In genomic region chr21:41786521-41786987, GRCh38 we compare ENCODE assay signal across 15 cellular contexts. TPM values are rescaled to one million over a fixed set of nuclear protein-coding genes. Genes with fewer than 3 reads are reported as not detected.
A peak's percentile ranks its signal among the peaks of the same experiment; 100 is the strongest.
DNase-seq lines count a peak whose midpoint lies in the region; ATAC-seq and TF ChIP-seq lines count a peak whose summit lies in the region.
"Had no signal": no experiment of that assay in that cellular context is flagged by ENCODE, and none has a peak within 500 bp of the region (broad histone marks: within the 10 kb centered on the region; RNA-seq: fewer than 3 reads in every experiment).

No MANE protein-coding gene starts in this region.

- no peaks in the 10 kb centered on the region for H3K36me3 ChIP-seq in mucosa of descending colon (ENCODE audit: low read depth)

- H3K9me3 ChIP-seq in mucosa of descending colon: no peaks in the 10 kb centered on the region

- H3K27ac Mint-ChIP-seq in natural killer cell: no peak overlapping the region
- no peak overlapping the region for H3K27ac Mint-ChIP-seq in activated naive CD8-positive, alpha-beta T cell treated with anti-CD3 and anti-CD28 coated beads for 36 hours
- H3K27ac Mint-ChIP-seq: activated CD8-positive, alpha-beta T cell treated with anti-CD3 and anti-CD28 coated beads, Interleukin-2, amount 10 ng/mL, durations not matched to agents 7 days and 5 days; activated naive CD8-positive, alpha-beta T cell treated with anti-CD3 and anti-CD28 coated beads, Interleukin-2, amount 50 U/mL, for 24 hours; CD4-positive, alpha-beta T cell; effector memory CD8-positive, alpha-beta T cell; IgD-negative memory B cell; stimulated activated naive B cell treated with anti-CD40 and anti-IgM and Interleukin-4, amounts not matched to agents 10 μg/mL and 1 μg/mL and 100 μg/mL, for 72 hours had no signal

- intact Hi-C loops in mucosa of descending colon (cut with DNase I, micrococcal nuclease): no loop called here
- intact Hi-C loops in natural killer cell (cut with micrococcal nuclease): no loop called here
- intact Hi-C loops in Right ventricle myocardium superior (cut with DNase I): no loop called here

- H3K36me3 Mint-ChIP-seq in natural killer cell: no peaks in the 10 kb centered on the region
- H3K36me3 Mint-ChIP-seq in activated naive CD8-positive, alpha-beta T cell treated with anti-CD3 and anti-CD28 coated beads for 36 hours: no peaks in the 10 kb centered on the region
- H3K36me3 Mint-ChIP-seq: IgD-negative memory B cell had no signal

- ATAC-seq in mucosa of descending colon (peak; percentile 60), natural killer cell (no peak), Right ventricle myocardium superior (ENCODE audit: poor library complexity) (no peak)
- ATAC-seq: activated CD8-positive, alpha-beta T cell treated with anti-CD3 and anti-CD28 coated beads, Interleukin-2, amount 10 ng/mL, durations not matched to agents 7 days and 5 days; activated naive CD8-positive, alpha-beta T cell treated with anti-CD3 and anti-CD28 coated beads, Interleukin-2, amount 50 U/mL, for 24 hours; effector memory CD8-positive, alpha-beta T cell; stimulated activated naive B cell treated with anti-CD40 and anti-IgM and Interleukin-4, amounts not matched to agents 10 μg/mL and 1 μg/mL and 100 μg/mL, for 72 hours had no signal

- DNase-seq in Caki2 (ENCODE audit: low read depth) (peak; percentile 97), astrocyte of the spinal cord (ENCODE audit: low read depth, low spot score) (peak; percentile 46), mucosa of descending colon (no peak), ecto neural progenitor cell (ENCODE audit: low spot score) (no peak), natural killer cell (no peak), Right ventricle myocardium superior (no peak)
- DNase-seq in activated naive CD8-positive, alpha-beta T cell treated with anti-CD3 and anti-CD28 coated beads for 36 hours: no peak
- DNase-seq: activated CD8-positive, alpha-beta T cell treated with anti-CD3 and anti-CD28 coated beads, Interleukin-2, amount 10 ng/mL, durations not matched to agents 7 days and 5 days; activated naive CD8-positive, alpha-beta T cell treated with anti-CD3 and anti-CD28 coated beads, Interleukin-2, amount 50 U/mL, for 24 hours; CD4-positive, alpha-beta T cell; effector memory CD8-positive, alpha-beta T cell; stimulated activated naive B cell treated with anti-CD40 and anti-IgM and Interleukin-4, amounts not matched to agents 10 μg/mL and 1 μg/mL and 100 μg/mL, for 72 hours had no signal

- peaks cover 2% of the 10 kb centered on the region for H3K4me1 ChIP-seq in mucosa of descending colon (ENCODE audit: low read depth)

- peaks cover 0 to 2% of the 10 kb centered on the region in 2 donors for H3K9me3 Mint-ChIP-seq in natural killer cell
- peaks cover 2% of the 10 kb centered on the region for H3K9me3 Mint-ChIP-seq in activated naive CD8-positive, alpha-beta T cell treated with anti-CD3 and anti-CD28 coated beads for 36 hours
- H3K9me3 Mint-ChIP-seq: CD4-positive, alpha-beta T cell; effector memory CD8-positive, alpha-beta T cell had no signal

- TF ChIP-seq CTCF in astrocyte of the spinal cord (IDR thresholded peaks at IDR 0.05; ENCODE audit: low read depth, low read length) (no peak), mucosa of descending colon (IDR thresholded peaks at IDR 0.05) (no peak), natural killer cell (IDR thresholded peaks at IDR 0.05) (no peak)

- H3K27me3 Mint-ChIP-seq in natural killer cell (ENCODE audit: low read depth in 2 of 2): peaks cover 27 to 44% of the 10 kb centered on the region in 2 donors
- H3K27me3 Mint-ChIP-seq in activated naive CD8-positive, alpha-beta T cell treated with anti-CD3 and anti-CD28 coated beads for 36 hours: peaks cover 68% of the 10 kb centered on the region

- peaks cover 0 to 6% of the 10 kb centered on the region in 2 donors for H3K4me1 Mint-ChIP-seq in natural killer cell
- peaks cover 10% of the 10 kb centered on the region for H3K4me1 Mint-ChIP-seq in activated naive CD8-positive, alpha-beta T cell treated with anti-CD3 and anti-CD28 coated beads for 36 hours

- H3K4me3 Mint-ChIP-seq in natural killer cell: no peak overlapping the region
- no peak overlapping the region for H3K4me3 Mint-ChIP-seq in activated naive CD8-positive, alpha-beta T cell treated with anti-CD3 and anti-CD28 coated beads for 36 hours
- H3K4me3 Mint-ChIP-seq: activated CD8-positive, alpha-beta T cell treated with anti-CD3 and anti-CD28 coated beads, Interleukin-2, amount 10 ng/mL, durations not matched to agents 7 days and 5 days; activated naive CD8-positive, alpha-beta T cell treated with anti-CD3 and anti-CD28 coated beads, Interleukin-2, amount 50 U/mL, for 24 hours; CD4-positive, alpha-beta T cell; effector memory CD8-positive, alpha-beta T cell; IgD-negative memory B cell; neural crest cell; stimulated activated naive B cell treated with anti-CD40 and anti-IgM and Interleukin-4, amounts not matched to agents 10 μg/mL and 1 μg/mL and 100 μg/mL, for 72 hours had no signal

- in situ Hi-C loops in Caki2 (cut with HindIII; ENCODE audit: low pct_unique_long_range_greater_than_20kb, low sequenced_read_pairs): no loop called here
- in situ Hi-C loops in astrocyte of the spinal cord (cut with HindIII; ENCODE audit: low sequenced_read_pairs): no loop called here

- no peak; the same call in 1 of the 2 replicates for TF ChIP-seq RAD21 in Ishikawa (IDR thresholded peaks at IDR 0.05; ENCODE audit: low read depth)

- peak; percentile 27; the same call in 1 of the 2 replicates for TF ChIP-seq EP300 in Ishikawa (IDR thresholded peaks at IDR 0.05; ENCODE audit: borderline replicate concordance)

- H3K4me3 ChIP-seq in astrocyte of the spinal cord (ENCODE audit: low read depth, low read length): no peak overlapping the region
- no peak overlapping the region for H3K4me3 ChIP-seq in mucosa of descending colon

TF ChIP-seq in Ishikawa, 13 proteins besides CTCF, POLR2A, EP300 and RAD21:
- TF ChIP-seq TEAD4 (IDR thresholded peaks at IDR 0.05) (peak; percentile 25; the same call in 1 of the 2 replicates), EGR1 (IDR thresholded peaks at IDR 0.05) (no peak), ZBTB7A (IDR thresholded peaks at IDR 0.05; ENCODE audit: low read depth) (no peak), USF1 (IDR thresholded peaks at IDR 0.05) (no peak), CEBPB (IDR thresholded peaks at IDR 0.05) (0 out of 2 replicates have a peak, but pooled peaks have one; percentile 16), MAX (IDR thresholded peaks at IDR 0.05) (no peak), CREB1 (IDR thresholded peaks at IDR 0.05; ENCODE audit: low read depth) (no peak), NFIC (IDR thresholded peaks at IDR 0.05) (peak; percentile 35; the same call in 1 of the 2 replicates), FOXM1 (IDR thresholded peaks at IDR 0.05; ENCODE audit: borderline replicate concordance, low read depth) (peak; percentile 29; the same call in 1 of the 2 replicates), TCF12 (IDR thresholded peaks at IDR 0.05; ENCODE audit: low read depth) (peak; percentile 71)

RNA-seq across cellular contexts. Expression of gene RIPK4, which starts 19.7 kb away (rescaled TPM):
- 41.2 and 42.2 TPM in 2 replicates for total RNA-seq in Caki2 (2014; rRNA removed; shearing (Covaris generic); ENCODE audit: low replicate concordance)
- total RNA-seq in mucosa of descending colon (10 to 100 TPM in 2 of 3 donors, 1 to 10 TPM in 1; 5.1 to 14.8 (median 10.2) TPM), natural killer cell (under 1 TPM in 1 of 3 donors, not detected in 2; 0.09 TPM), Right ventricle myocardium superior (0.08 TPM)
- total RNA-seq in activated naive CD8-positive, alpha-beta T cell treated with anti-CD3 and anti-CD28 coated beads for 36 hours: under 1 TPM; 0.62 to 0.76 TPM
- total RNA-seq: activated CD8-positive, alpha-beta T cell treated with anti-CD3 and anti-CD28 coated beads, Interleukin-2, amount 10 ng/mL, durations not matched to agents 7 days and 5 days; neural crest cell had no signal

Comparison
In these comparisons a context has a peak if more than half of its experiments do, and no peak if none do; other contexts are left out.
1. DNase-seq: peak in Caki2 (single experiment) and astrocyte of the spinal cord (single experiment); none in mucosa of descending colon (0 of 3), ecto neural progenitor cell (single experiment), natural killer cell (single experiment), Right ventricle myocardium superior (single experiment) and activated naive CD8-positive, alpha-beta T cell treated with anti-CD3 and anti-CD28 coated beads for 36 hours (single experiment).